ENCODE assay signal across 20 cellular contexts in the genomic region with DNA sequence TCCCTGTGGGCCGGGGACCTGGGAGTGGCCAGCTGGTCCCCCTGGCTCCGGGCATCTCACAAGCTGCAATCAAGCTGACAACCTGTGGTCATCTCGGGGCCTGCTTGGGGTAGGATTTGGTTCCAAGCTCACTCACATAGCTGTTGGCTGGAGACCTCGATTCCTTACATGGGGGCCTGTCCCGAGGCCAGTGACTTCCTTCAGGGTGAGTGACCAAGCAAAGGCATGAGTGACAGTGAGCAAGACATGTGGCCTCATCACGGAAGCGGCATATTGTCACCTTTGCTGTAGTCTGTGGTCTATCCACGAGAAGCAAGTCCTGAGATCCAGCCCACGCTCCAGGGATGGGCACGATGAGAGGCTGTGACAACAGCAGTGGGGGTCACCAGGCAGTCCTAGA.
DNase-seq lines count a peak whose midpoint lies in the region; ATAC-seq, FAIRE-seq and TF ChIP-seq lines count a peak whose summit lies in the region.
"Had no signal": no experiment of that assay in that cellular context is flagged by ENCODE, and none has a peak within 500 bp of the region (broad histone marks: within the 10 kb centered on the region; RNA-seq: fewer than 3 reads in every experiment).

No MANE protein-coding gene starts in this region.

- no peak overlapping the region for H3K27ac ChIP-seq in coronary artery
- H3K27ac ChIP-seq in PC-9, result no peak overlapping the region

- H3K9me3 ChIP-seq in PC-9 (ENCODE audit: insufficient read depth, low read depth), result no peaks in the 10 kb centered on the region

- H3K4me3 ChIP-seq in coronary artery (no peak overlapping the region), PC-9 (no peak overlapping the region)

- H3K4me3 Mint-ChIP-seq in natural killer cell treated with Interleukin-12 subunit alpha and Interleukin-12 subunit beta and Interleukin-15 and Interleukin-18, amount 100 ng/mL, for 72 hours, result no peak overlapping the region
- H3K4me3 Mint-ChIP-seq in natural killer cell, result no peak overlapping the region
- H3K4me3 Mint-ChIP-seq: B cell; CD8-positive, alpha-beta T cell had no signal

- no TSS peak for BruUV-seq in PC-9 (replicated peaks; lab: Mats Ljungman, UMichigan)

- H3F3A ChIP-seq in PC-9 (ENCODE audit: insufficient read depth, low read depth), result no peaks in the 10 kb centered on the region

- in situ Hi-C loops in GM13977 (cut with MboI; ENCODE audit: low pct_unique_long_range_greater_than_20kb, low sequenced_read_pairs, unreplicated experiment), result no loop called here

- H3K4me1 Mint-ChIP-seq in natural killer cell treated with Interleukin-12 subunit alpha and Interleukin-12 subunit beta and Interleukin-15 and Interleukin-18, amount 100 ng/mL, for 72 hours (ENCODE audit: low read depth in 2 of 2), result peaks cover 50 to 51% of the 10 kb centered on the region in 2 donors
- peaks cover 27 to 41% of the 10 kb centered on the region in 2 donors for H3K4me1 Mint-ChIP-seq in natural killer cell

- no peak for FAIRE-seq in urothelium cell line (lab: Jason Lieb, UNC)
- FAIRE-seq: D721Med had no signal

- no peaks in the 10 kb centered on the region for H3K4me1 ChIP-seq in PC-9 (replicated peaks; ENCODE audit: insufficient read depth)

- peaks cover 95% of the 10 kb centered on the region for H3K27me3 ChIP-seq in PC-9 (ENCODE audit: insufficient read depth, low read depth)

- no peaks in the 10 kb centered on the region for H3K9me3 Mint-ChIP-seq in natural killer cell treated with Interleukin-12 subunit alpha and Interleukin-12 subunit beta and Interleukin-15 and Interleukin-18, amount 100 ng/mL, for 72 hours
- no peaks in the 10 kb centered on the region for H3K9me3 Mint-ChIP-seq in natural killer cell

- H3K36me3 Mint-ChIP-seq in natural killer cell treated with Interleukin-12 subunit alpha and Interleukin-12 subunit beta and Interleukin-15 and Interleukin-18, amount 100 ng/mL, for 72 hours, result no peaks in the 10 kb centered on the region
- no peaks in the 10 kb centered on the region for H3K36me3 Mint-ChIP-seq in natural killer cell
- H3K36me3 Mint-ChIP-seq: CD8-positive, alpha-beta T cell had no signal

- POLR2A ChIA-PET in PC-9 (lab: Charles Lee; ENCODE audit: unreplicated experiment), result no interaction called here

- peak; percentile 47 for DNase-seq in natural killer cell treated with Interleukin-12 subunit alpha and Interleukin-12 subunit beta and Interleukin-15 and Interleukin-18, amount 100 ng/mL, for 72 hours (ENCODE audit: low spot score)
- DNase-seq in natural killer cell (no peak), coronary artery (ENCODE audit: low spot score) (peak; percentile 49), retina (peak; percentile 3), GM13977 (ENCODE audit: low spot score) (no peak), urothelium cell line (ENCODE audit: low spot score) (no peak), PC-9 (no peak)
- DNase-seq in activated naive CD4-positive, alpha-beta T cell treated with anti-CD3 and anti-CD28 coated beads, Interleukin-2, amount 50 U/mL, for 16 hours, result no peak
- DNase-seq: ACHN; CD8-positive, alpha-beta T cell; GOT3; KG1; NCI-H1092; NCI-H2107; NCI-H345; NCI-H526 treated with DMSO at 0.1 percent for 48 hours; PC-3; Right ventricle myocardium superior had no signal

- ATAC-seq in natural killer cell treated with Interleukin-12 subunit alpha and Interleukin-12 subunit beta and Interleukin-15 and Interleukin-18, amount 100 ng/mL, for 72 hours, result no peak
- ATAC-seq in natural killer cell, result no peak
- ATAC-seq: CD8-positive, alpha-beta T cell; PC-3 had no signal

- H3K4me2 ChIP-seq in PC-9, result no peak overlapping the region

- H3K79me2 ChIP-seq in PC-9 (ENCODE audit: low read depth), result no peaks in the 10 kb centered on the region

- no peak overlapping the region for H2AFZ ChIP-seq in PC-9

- intact Hi-C loops in natural killer cell (cut with micrococcal nuclease) (no loop called here), PC-9 (cut with micrococcal nuclease; ENCODE audit: unreplicated experiment) (no loop called here)

- H3K27me3 Mint-ChIP-seq in natural killer cell treated with Interleukin-12 subunit alpha and Interleukin-12 subunit beta and Interleukin-15 and Interleukin-18, amount 100 ng/mL, for 72 hours, result no peaks in the 10 kb centered on the region
- H3K27me3 Mint-ChIP-seq in natural killer cell (ENCODE audit: low read depth in 2 of 2), result peaks cover 0 to 2% of the 10 kb centered on the region in 2 donors

- peak overlapping the region in 1 of 2 donors; percentile 69 for H3K27ac Mint-ChIP-seq in natural killer cell treated with Interleukin-12 subunit alpha and Interleukin-12 subunit beta and Interleukin-15 and Interleukin-18, amount 100 ng/mL, for 72 hours
- no peak overlapping the region for H3K27ac Mint-ChIP-seq in natural killer cell
- H3K27ac Mint-ChIP-seq: B cell; CD8-positive, alpha-beta T cell had no signal

- no peak for TF ChIP-seq CTCF in natural killer cell (IDR thresholded peaks at IDR 0.05)
- TF ChIP-seq CTCF in coronary artery (IDR thresholded peaks at IDR 0.05), result no peak
- no peak for TF ChIP-seq CTCF in GM13977 (IDR thresholded peaks at IDR 0.05; ENCODE audit: extremely low read depth, insufficient read depth, missing control alignments)
- TF ChIP-seq CTCF in PC-9 (conservative IDR thresholded peaks at IDR 0.05), result no peak

- H3K9me2 ChIP-seq in PC-9 (ENCODE audit: insufficient read depth), result no peaks in the 10 kb centered on the region

- no peaks in the 10 kb centered on the region for H4K20me1 ChIP-seq in PC-9 (ENCODE audit: insufficient read depth)

- no peaks in the 10 kb centered on the region for H3K36me3 ChIP-seq in PC-9 (ENCODE audit: low read depth)

- CTCF ChIA-PET in PC-9 (lab: Charles Lee), result no interaction called here

Comparison
In these comparisons a context has a peak if more than half of its experiments do, and no peak if none do; other contexts are left out.
1. DNase-seq: peak in natural killer cell treated with Interleukin-12 subunit alpha and Interleukin-12 subunit beta and Interleukin-15 and Interleukin-18, amount 100 ng/mL, for 72 hours (single experiment), coronary artery (single experiment) and retina (single experiment); none in natural killer cell (single experiment), GM13977 (single experiment), activated naive CD4-positive, alpha-beta T cell treated with anti-CD3 and anti-CD28 coated beads, Interleukin-2, amount 50 U/mL, for 16 hours (single experiment), urothelium cell line (single experiment) and PC-9 (0 of 2).